Comparison of ENCODE assay signal across 8 cellular contexts in genomic region chr6:31652925-31653724, GRCh38. TPM values are rescaled to one million over a fixed set of nuclear protein-coding genes. Genes with fewer than 3 reads are reported as not detected.
A peak's percentile ranks its signal among the peaks of the same experiment; 100 is the strongest.
DNase-seq lines count a peak whose midpoint lies in the region; ATAC-seq, FAIRE-seq and TF ChIP-seq lines count a peak whose summit lies in the region.

No MANE protein-coding gene starts in this region.

- DNase-seq in SJCRH30: peak in 1 of 2 experiments; percentile 90
- no peak for DNase-seq in brain microvascular endothelial cell
- DNase-seq in stimulated activated CD4-positive, alpha-beta T cell treated with anti-CD3 and anti-CD28 coated beads, Interleukin-12 subunit alpha, Interleukin-12 subunit beta, amount 100 ng/mL, for 4 hours: peak; percentile 78
- no peak for DNase-seq in UCSD-AML1 (lab: John Stamatoyannopoulos, UW; ENCODE audit: unreplicated experiment)

- H3K9ac ChIP-seq in ES-I3 (ENCODE audit: low read depth, low read length): peak overlapping the region; percentile 76

- peak; percentile 60 for ATAC-seq in GM19463 (IDR thresholded peaks at IDR 0.05; ENCODE audit: unreplicated experiment)
- ATAC-seq in HG03565 (IDR thresholded peaks at IDR 0.05; ENCODE audit: unreplicated experiment): peak; percentile 45

- H3K4me1 ChIP-seq in ES-I3 (ENCODE audit: insufficient read depth, low read length) (no peaks in the 10 kb centered on the region; the same call in 1 of the 2 replicates), SJCRH30 (no peaks in the 10 kb centered on the region)

- H3K9me3 ChIP-seq in ES-I3 (ENCODE audit: control insufficient read depth, insufficient read depth, low read length) (no peaks in the 10 kb centered on the region), SJCRH30 (replicated peaks) (no peaks in the 10 kb centered on the region)

- H3K27ac ChIP-seq in SJCRH30 (peak overlapping the region; percentile 97), brain microvascular endothelial cell (peak overlapping the region; percentile 98)

- H3K27me3 ChIP-seq in SJCRH30 (no peaks in the 10 kb centered on the region), brain microvascular endothelial cell (replicated peaks) (no peaks in the 10 kb centered on the region)

- H3K4me3 ChIP-seq in SJCRH30 (peak overlapping the region; percentile 99), brain microvascular endothelial cell (ENCODE audit: low read depth, low read length) (peak overlapping the region; percentile 87)

- FAIRE-seq in islet of Langerhans (lab: Jason Lieb, UNC): peak; percentile 88

- in situ Hi-C loops in brain microvascular endothelial cell (cut with HindIII; ENCODE audit: low pct_ligation_motif_present, low sequenced_read_pairs): no loop called here

- no peak for TF ChIP-seq CTCF in brain microvascular endothelial cell (IDR thresholded peaks at IDR 0.05; ENCODE audit: low read depth, low read length, missing control alignments)

- H3K36me3 ChIP-seq in ES-I3 (ENCODE audit: insufficient read depth, low read length): peaks cover 16% of the 10 kb centered on the region; the same call in 1 of the 2 replicates
- peaks cover 13% of the 10 kb centered on the region; the same call in 1 of the 2 replicates for H3K36me3 ChIP-seq in SJCRH30
- H3K36me3 ChIP-seq in brain microvascular endothelial cell (replicated peaks): peaks cover 18% of the 10 kb centered on the region

RNA-seq across cellular contexts. Expression of gene BAG6, which starts 0.7 kb away (rescaled TPM):
- total RNA-seq in SJCRH30 (2014; rRNA removed; shearing (Covaris generic)): 165 and 188 TPM in 2 replicates

RNA-seq across cellular contexts. Expression of gene APOM, which starts 2.6 kb away (rescaled TPM):
- total RNA-seq in SJCRH30 (2014; rRNA removed; shearing (Covaris generic)): 1.8 and 2.0 TPM in 2 replicates

RNA-seq across cellular contexts. Expression of gene C6orf47, which starts 7.5 kb away (rescaled TPM):
- 17.6 and 19.0 TPM in 2 replicates for total RNA-seq in SJCRH30 (2014; rRNA removed; shearing (Covaris generic))

RNA-seq across cellular contexts. Expression of gene GPANK1, which starts 11.7 kb away (rescaled TPM):
- total RNA-seq in SJCRH30 (2014; rRNA removed; shearing (Covaris generic)): 19.5 and 23.6 TPM in 2 replicates

RNA-seq across cellular contexts. Expression of gene CSNK2B, which starts 12.8 kb away (rescaled TPM):
- total RNA-seq in SJCRH30 (2014; rRNA removed; shearing (Covaris generic)): 197 and 208 TPM in 2 replicates
